Comparison of ENCODE assay signal across 26 cellular contexts in genomic region chr3:45024601-45025262, GRCh38. TPM values are rescaled to one million over a fixed set of nuclear protein-coding genes. Genes with fewer than 3 reads are reported as not detected.
A peak's percentile ranks its signal among the peaks of the same experiment; 100 is the strongest.
DNase-seq lines count a peak whose midpoint lies in the region; ATAC-seq, FAIRE-seq and TF ChIP-seq lines count a peak whose summit lies in the region.
"Had no signal": no experiment of that assay in that cellular context is flagged by ENCODE, and none has a peak within 500 bp of the region (broad histone marks: within the 10 kb centered on the region; RNA-seq: fewer than 3 reads in every experiment).

No MANE protein-coding gene starts in this region.

- intact Hi-C loops in natural killer cell (cut with micrococcal nuclease) (no loop called here), pancreas (cut with DNase I) (no loop called here), upper lobe of right lung (cut with DNase I) (no loop called here)

- TF ChIP-seq CTCF in natural killer cell (IDR thresholded peaks at IDR 0.05) (no peak), right atrium auricular region (IDR thresholded peaks at IDR 0.05) (no peak), pancreas (IDR thresholded peaks at IDR 0.05) (no peak), upper lobe of right lung (IDR thresholded peaks at IDR 0.05) (no peak)

- H3K27ac Mint-ChIP-seq in natural killer cell treated with Interleukin-12 subunit alpha and Interleukin-12 subunit beta and Interleukin-15 and Interleukin-18, amount 100 ng/mL, for 72 hours: no peak overlapping the region
- no peak overlapping the region for H3K27ac Mint-ChIP-seq in natural killer cell
- H3K27ac Mint-ChIP-seq in activated naive CD4-positive, alpha-beta T cell treated with anti-CD3 and anti-CD28 coated beads, Interleukin-2, amount 50 U/mL, for 72 hours: no peak overlapping the region
- no peak overlapping the region for H3K27ac Mint-ChIP-seq in activated naive CD8-positive, alpha-beta T cell treated with anti-CD3 and anti-CD28 coated beads for 36 hours
- H3K27ac Mint-ChIP-seq: activated CD4-positive, alpha-beta memory T cell treated with anti-CD3 and anti-CD28 coated beads for 36 hours; activated naive CD4-positive, alpha-beta T cell treated with anti-CD3 and anti-CD28 coated beads for 36 hours; stimulated activated naive CD8-positive, alpha-beta T cell treated with anti-CD3 and anti-CD28 coated beads, Interleukin-15, amount 100 ng/mL, for 72 hours had no signal

- H3K4me1 ChIP-seq in right atrium auricular region: peaks cover 0 to 65% of the 10 kb centered on the region in 2 donors
- peaks cover 0 to 2% (median 0%) of the 10 kb centered on the region in 3 donors for H3K4me1 ChIP-seq in pancreas
- H3K4me1 ChIP-seq in upper lobe of right lung: peaks cover 39% of the 10 kb centered on the region
- H3K4me1 ChIP-seq: A549 had no signal

- 36 to 43% methylated on average over 6 of the region's 6 CpGs for WGBS in pancreas, 2 donors

- H3K9me3 ChIP-seq in right atrium auricular region (no peaks in the 10 kb centered on the region), pancreas (no peaks in the 10 kb centered on the region), upper lobe of right lung (no peaks in the 10 kb centered on the region)
- H3K9me3 ChIP-seq: A549; BLaER1 treated with 17β-estradiol and CSF1 and Interleukin-3, amounts not matched to agents 10 nM and 100 nM; mucosa of descending colon; SJSA1 had no signal

- no peak for ATAC-seq in natural killer cell treated with Interleukin-12 subunit alpha and Interleukin-12 subunit beta and Interleukin-15 and Interleukin-18, amount 100 ng/mL, for 72 hours
- ATAC-seq in natural killer cell: no peak
- ATAC-seq in pancreas: peak in 3 of 4 donors; percentile 26 to 54 (median 28)
- ATAC-seq in upper lobe of right lung: peak; percentile 14
- no peak for ATAC-seq in activated naive CD4-positive, alpha-beta T cell treated with anti-CD3 and anti-CD28 coated beads, Interleukin-2, amount 50 U/mL, for 72 hours
- ATAC-seq: A549; foreskin keratinocyte; mucosa of descending colon; stimulated activated naive CD8-positive, alpha-beta T cell treated with anti-CD3 and anti-CD28 coated beads, Interleukin-15, amount 100 ng/mL, for 72 hours had no signal

- H3K27me3 ChIP-seq in right atrium auricular region: no peaks in the 10 kb centered on the region
- peaks cover 0 to 5% (median 0%) of the 10 kb centered on the region in 4 donors for H3K27me3 ChIP-seq in pancreas
- no peaks in the 10 kb centered on the region for H3K27me3 ChIP-seq in upper lobe of right lung
- H3K27me3 ChIP-seq: BLaER1 treated with 17β-estradiol and CSF1 and Interleukin-3, amounts not matched to agents 10 nM and 100 nM; foreskin keratinocyte; SJSA1 had no signal

- peak; percentile 2 for DNase-seq in natural killer cell treated with Interleukin-12 subunit alpha and Interleukin-12 subunit beta and Interleukin-15 and Interleukin-18, amount 100 ng/mL, for 72 hours (ENCODE audit: low spot score)
- no peak for DNase-seq in natural killer cell
- DNase-seq in right atrium auricular region (ENCODE audit: low spot score): no peak
- no peak for DNase-seq in pancreas
- DNase-seq in upper lobe of right lung: no peak
- no peak for DNase-seq in activated CD4-positive, CD25-positive, alpha-beta regulatory T cell (lab: John Stamatoyannopoulos, UW)
- no peak for DNase-seq in activated naive CD4-positive, alpha-beta T cell treated with anti-CD3 and anti-CD28 coated beads, Interleukin-2, amount 50 U/mL, for 72 hours (ENCODE audit: low spot score in 2 of 2)
- no peak for DNase-seq in activated naive CD8-positive, alpha-beta T cell treated with anti-CD3 and anti-CD28 coated beads for 36 hours
- DNase-seq: activated CD4-positive, alpha-beta memory T cell treated with anti-CD3 and anti-CD28 coated beads for 36 hours; activated naive CD4-positive, alpha-beta T cell treated with anti-CD3 and anti-CD28 coated beads for 36 hours; foreskin keratinocyte; H7; MM.1S; mucosa of descending colon; NCI-H1694; NCI-H2227 treated with DMSO at 0.1 percent for 48 hours; NCI-H774; occipital lobe; PC-9; stimulated activated CD4-positive, alpha-beta T cell treated with anti-CD3 and anti-CD28 coated beads, Interleukin-2, amount 100 ng/mL, for 48 hours; stimulated activated naive CD8-positive, alpha-beta T cell treated with anti-CD3 and anti-CD28 coated beads, Interleukin-15, amount 100 ng/mL, for 72 hours had no signal

- peaks cover 6 to 12% of the 10 kb centered on the region in 2 donors for H3K4me1 Mint-ChIP-seq in natural killer cell treated with Interleukin-12 subunit alpha and Interleukin-12 subunit beta and Interleukin-15 and Interleukin-18, amount 100 ng/mL, for 72 hours (ENCODE audit: low read depth in 2 of 2)
- peaks cover 11 to 33% of the 10 kb centered on the region in 2 donors for H3K4me1 Mint-ChIP-seq in natural killer cell
- H3K4me1 Mint-ChIP-seq in activated naive CD8-positive, alpha-beta T cell treated with anti-CD3 and anti-CD28 coated beads for 36 hours: peaks cover 14% of the 10 kb centered on the region

- no peak overlapping the region for H3K4me3 Mint-ChIP-seq in natural killer cell treated with Interleukin-12 subunit alpha and Interleukin-12 subunit beta and Interleukin-15 and Interleukin-18, amount 100 ng/mL, for 72 hours
- H3K4me3 Mint-ChIP-seq in natural killer cell: no peak overlapping the region
- H3K4me3 Mint-ChIP-seq in activated naive CD8-positive, alpha-beta T cell treated with anti-CD3 and anti-CD28 coated beads for 36 hours: no peak overlapping the region
- H3K4me3 Mint-ChIP-seq: activated CD4-positive, alpha-beta memory T cell treated with anti-CD3 and anti-CD28 coated beads for 36 hours; activated naive CD4-positive, alpha-beta T cell treated with anti-CD3 and anti-CD28 coated beads for 36 hours; stimulated activated naive CD8-positive, alpha-beta T cell treated with anti-CD3 and anti-CD28 coated beads, Interleukin-15, amount 100 ng/mL, for 72 hours had no signal

- H3K9me3 Mint-ChIP-seq in natural killer cell treated with Interleukin-12 subunit alpha and Interleukin-12 subunit beta and Interleukin-15 and Interleukin-18, amount 100 ng/mL, for 72 hours: no peaks in the 10 kb centered on the region
- no peaks in the 10 kb centered on the region for H3K9me3 Mint-ChIP-seq in natural killer cell
- H3K9me3 Mint-ChIP-seq in activated naive CD4-positive, alpha-beta T cell treated with anti-CD3 and anti-CD28 coated beads, Interleukin-2, amount 50 U/mL, for 72 hours: no peaks in the 10 kb centered on the region
- no peaks in the 10 kb centered on the region for H3K9me3 Mint-ChIP-seq in activated naive CD8-positive, alpha-beta T cell treated with anti-CD3 and anti-CD28 coated beads for 36 hours
- H3K9me3 Mint-ChIP-seq: activated CD4-positive, alpha-beta memory T cell treated with anti-CD3 and anti-CD28 coated beads for 36 hours; activated naive CD4-positive, alpha-beta T cell treated with anti-CD3 and anti-CD28 coated beads for 36 hours; stimulated activated naive CD8-positive, alpha-beta T cell treated with anti-CD3 and anti-CD28 coated beads, Interleukin-15, amount 100 ng/mL, for 72 hours had no signal

- H3K4me3 ChIP-seq in right atrium auricular region (no peak overlapping the region), pancreas (no peak overlapping the region), upper lobe of right lung (no peak overlapping the region)
- H3K4me3 ChIP-seq: A549; BLaER1 treated with 17β-estradiol and CSF1 and Interleukin-3, amounts not matched to agents 10 nM and 100 nM; coronary artery; mucosa of descending colon; PC-9; SJSA1 had no signal

- H3K27ac ChIP-seq in right atrium auricular region (peak overlapping the region; percentile 70 to 83), pancreas (no peak overlapping the region), upper lobe of right lung (peak overlapping the region; percentile 87)
- H3K27ac ChIP-seq: A549; BLaER1 treated with 17β-estradiol and CSF1 and Interleukin-3, amounts not matched to agents 10 nM and 100 nM; foreskin keratinocyte; PC-9; SJSA1 had no signal

- no peaks in the 10 kb centered on the region for H3K36me3 ChIP-seq in right atrium auricular region
- H3K36me3 ChIP-seq in pancreas: no peaks in the 10 kb centered on the region
- no peaks in the 10 kb centered on the region for H3K36me3 ChIP-seq in upper lobe of right lung
- H3K36me3 ChIP-seq: BLaER1 treated with 17β-estradiol and CSF1 and Interleukin-3, amounts not matched to agents 10 nM and 100 nM; SJSA1 had no signal

- H3K27me3 Mint-ChIP-seq in natural killer cell treated with Interleukin-12 subunit alpha and Interleukin-12 subunit beta and Interleukin-15 and Interleukin-18, amount 100 ng/mL, for 72 hours: peaks cover 4 to 6% of the 10 kb centered on the region in 2 donors
- H3K27me3 Mint-ChIP-seq in natural killer cell (ENCODE audit: low read depth in 2 of 2): peaks cover 0 to 7% of the 10 kb centered on the region in 2 donors
- no peaks in the 10 kb centered on the region for H3K27me3 Mint-ChIP-seq in activated naive CD8-positive, alpha-beta T cell treated with anti-CD3 and anti-CD28 coated beads for 36 hours

- no peak for FAIRE-seq in pancreas (lab: Jason Lieb, UNC)
- FAIRE-seq: A549, astrocyte had no signal

- no peaks in the 10 kb centered on the region for H3K36me3 Mint-ChIP-seq in natural killer cell treated with Interleukin-12 subunit alpha and Interleukin-12 subunit beta and Interleukin-15 and Interleukin-18, amount 100 ng/mL, for 72 hours
- no peaks in the 10 kb centered on the region for H3K36me3 Mint-ChIP-seq in natural killer cell
- no peaks in the 10 kb centered on the region for H3K36me3 Mint-ChIP-seq in activated naive CD4-positive, alpha-beta T cell treated with anti-CD3 and anti-CD28 coated beads, Interleukin-2, amount 50 U/mL, for 72 hours
- H3K36me3 Mint-ChIP-seq in activated naive CD8-positive, alpha-beta T cell treated with anti-CD3 and anti-CD28 coated beads for 36 hours: peaks cover 3% of the 10 kb centered on the region
- H3K36me3 Mint-ChIP-seq: activated CD4-positive, alpha-beta memory T cell treated with anti-CD3 and anti-CD28 coated beads for 36 hours had no signal

RNA-seq across cellular contexts. Expression of gene CLEC3B, which starts 1.4 kb away (rescaled TPM):
- total RNA-seq in natural killer cell treated with Interleukin-12 subunit alpha and Interleukin-12 subunit beta and Interleukin-15 and Interleukin-18, amount 100 ng/mL, for 72 hours: not detected
- total RNA-seq in natural killer cell: 1 to 10 TPM in 2 of 3 donors, under 1 TPM in 1; 0.87 to 1.5 (median 1.1) TPM
- 100 to 1,000 TPM; 138 to 180 TPM for total RNA-seq in right atrium auricular region
- 10 to 100 TPM in 1 of 6 donors, 1 to 10 TPM in 5; 1.3 to 10.6 (median 5.5) TPM for total RNA-seq in pancreas
- polyA plus RNA-seq in pancreas: 10 to 100 TPM; 12.8 to 31.9 TPM
- 265 TPM for total RNA-seq in upper lobe of right lung
- not detected for total RNA-seq in activated naive CD4-positive, alpha-beta T cell treated with anti-CD3 and anti-CD28 coated beads, Interleukin-2, amount 50 U/mL, for 72 hours
- not detected for total RNA-seq in activated naive CD8-positive, alpha-beta T cell treated with anti-CD3 and anti-CD28 coated beads for 36 hours
- total RNA-seq: activated CD4-positive, alpha-beta memory T cell treated with anti-CD3 and anti-CD28 coated beads for 36 hours; activated naive CD4-positive, alpha-beta T cell treated with anti-CD3 and anti-CD28 coated beads for 36 hours; foreskin keratinocyte; H7; PC-9 had no signal
- polyA plus RNA-seq: A549, foreskin keratinocyte had no signal

RNA-seq across cellular contexts. Expression of gene EXOSC7, which starts 48.7 kb away (rescaled TPM):
- total RNA-seq in natural killer cell treated with Interleukin-12 subunit alpha and Interleukin-12 subunit beta and Interleukin-15 and Interleukin-18, amount 100 ng/mL, for 72 hours: 10 to 100 TPM; 50.7 to 75.7 TPM
- total RNA-seq in natural killer cell: 10 to 100 TPM; 32.8 to 46.6 (median 36.0) TPM
- 10 to 100 TPM; 38.9 to 52.5 TPM for total RNA-seq in right atrium auricular region
- 10 to 100 TPM in 5 of 6 donors, 1 to 10 TPM in 1; 9.2 to 18.0 (median 13.0) TPM for total RNA-seq in pancreas
- 10 to 100 TPM; 18.8 to 21.8 TPM for polyA plus RNA-seq in pancreas
- 36.2 TPM for total RNA-seq in upper lobe of right lung
- total RNA-seq in activated naive CD4-positive, alpha-beta T cell treated with anti-CD3 and anti-CD28 coated beads, Interleukin-2, amount 50 U/mL, for 72 hours: 10 to 100 TPM; 47.8 to 71.1 TPM
- 10 to 100 TPM; 91.6 to 92.0 TPM for total RNA-seq in activated naive CD8-positive, alpha-beta T cell treated with anti-CD3 and anti-CD28 coated beads for 36 hours

RNA-seq across cellular contexts. Expression of gene ZDHHC3, which starts 48.8 kb away (rescaled TPM):
- total RNA-seq in natural killer cell treated with Interleukin-12 subunit alpha and Interleukin-12 subunit beta and Interleukin-15 and Interleukin-18, amount 100 ng/mL, for 72 hours: 100 to 1,000 TPM in 1 of 2 donors, 10 to 100 TPM in 1; 63.8 to 122 TPM
- 10 to 100 TPM; 62.3 to 100.0 (median 78.6) TPM for total RNA-seq in natural killer cell
- total RNA-seq in right atrium auricular region: 10 to 100 TPM; 40.6 to 60.5 TPM
- total RNA-seq in pancreas: 10 to 100 TPM; 16.1 to 28.3 (median 20.8) TPM
- 10 to 100 TPM; 11.4 to 15.9 TPM for polyA plus RNA-seq in pancreas
- 125 TPM for total RNA-seq in upper lobe of right lung
- 10 to 100 TPM; 21.7 to 40.5 TPM for total RNA-seq in activated naive CD4-positive, alpha-beta T cell treated with anti-CD3 and anti-CD28 coated beads, Interleukin-2, amount 50 U/mL, for 72 hours
- total RNA-seq in activated naive CD8-positive, alpha-beta T cell treated with anti-CD3 and anti-CD28 coated beads for 36 hours: 10 to 100 TPM; 39.1 to 39.5 TPM

Comparison
In these comparisons a context has a peak if more than half of its experiments do, and no peak if none do; other contexts are left out.
1. ATAC-seq: peak in pancreas (3 of 4) and upper lobe of right lung (single experiment); none in natural killer cell treated with Interleukin-12 subunit alpha and Interleukin-12 subunit beta and Interleukin-15 and Interleukin-18, amount 100 ng/mL, for 72 hours (0 of 2), natural killer cell (0 of 3) and activated naive CD4-positive, alpha-beta T cell treated with anti-CD3 and anti-CD28 coated beads, Interleukin-2, amount 50 U/mL, for 72 hours (0 of 2).
2. H3K27ac ChIP-seq: peak in right atrium auricular region (2 of 2) and upper lobe of right lung (single experiment); none in pancreas (0 of 4).
3. RNA of gene CLEC3B, which starts 1.4 kb away (total RNA-seq): 265 TPM in upper lobe of right lung (single experiment) and 138 to 180 TPM in right atrium auricular region; 1.3 to 10.6 TPM in pancreas, 0.87 to 1.5 TPM in natural killer cell, not detected in natural killer cell treated with Interleukin-12 subunit alpha and Interleukin-12 subunit beta and Interleukin-15 and Interleukin-18, amount 100 ng/mL, for 72 hours, not detected in activated naive CD4-positive, alpha-beta T cell treated with anti-CD3 and anti-CD28 coated beads, Interleukin-2, amount 50 U/mL, for 72 hours and not detected in activated naive CD8-positive, alpha-beta T cell treated with anti-CD3 and anti-CD28 coated beads for 36 hours; every median in the first group is over 10 times any median in the second.